ENCODE assay signal across 1 cellular context in genomic region chr10:49182776-49183175, GRCh38.
TF ChIP-seq lines count a peak whose summit lies in the region.

No MANE protein-coding gene starts in this region.

TF ChIP-seq in HepG2, 621 proteins besides CTCF, POLR2A, EP300 and RAD21:
- no peak for TF ChIP-seq KAT2B (IDR thresholded peaks at IDR 0.05; ENCODE audit: borderline replicate concordance, low read depth, low read length)
- TF ChIP-seq CHCHD3 (CRISPR knock-in tag; IDR thresholded peaks at IDR 0.05): no peak
- no peak for TF ChIP-seq ZNF670 (CRISPR knock-in tag; IDR thresholded peaks at IDR 0.05; ENCODE audit: borderline replicate concordance)
